Comparison of ENCODE assay signal across 25 cellular contexts in genomic region chrY:2857068-2857467, GRCh38. TPM values are rescaled to one million over a fixed set of nuclear protein-coding genes. Genes with fewer than 3 reads are reported as not detected.
A peak's percentile ranks its signal among the peaks of the same experiment; 100 is the strongest.
DNase-seq lines count a peak whose midpoint lies in the region; ATAC-seq and TF ChIP-seq lines count a peak whose summit lies in the region.
"Had no signal": no experiment of that assay in that cellular context is flagged by ENCODE, and none has a peak within 500 bp of the region (broad histone marks: within the 10 kb centered on the region; RNA-seq: fewer than 3 reads in every experiment).

No MANE protein-coding gene starts in this region.

- no peak overlapping the region for H3K4me3 ChIP-seq in ACC112 (ENCODE audit: low read depth, low read length)
- H3K4me3 ChIP-seq: esophagus squamous epithelium, SJCRH30, upper lobe of left lung had no signal

- no peaks in the 10 kb centered on the region for H3K9me3 Mint-ChIP-seq in CD4-positive, alpha-beta T cell
- no peaks in the 10 kb centered on the region for H3K9me3 Mint-ChIP-seq in activated CD4-positive, alpha-beta memory T cell treated with anti-CD3 and anti-CD28 coated beads, Interleukin-2, amount 10 ng/mL, durations not matched to agents 7 days and 5 days
- H3K9me3 Mint-ChIP-seq in effector memory CD8-positive, alpha-beta T cell: no peaks in the 10 kb centered on the region
- H3K9me3 Mint-ChIP-seq: endodermal cell, T-cell had no signal

- DNase-seq in CD4-positive, alpha-beta T cell: no peak
- DNase-seq in activated CD4-positive, alpha-beta memory T cell treated with anti-CD3 and anti-CD28 coated beads, Interleukin-2, amount 10 ng/mL, durations not matched to agents 7 days and 5 days: no peak
- DNase-seq in effector memory CD8-positive, alpha-beta T cell: no peak
- DNase-seq in foreskin keratinocyte: no peak
- DNase-seq: activated CD4-positive, alpha-beta T cell treated with anti-CD3 and anti-CD28 coated beads for 4 hours; activated gamma-delta T cell; aorta; C1 segment of cervical spinal cord; Calu3; caudate nucleus; endodermal cell; esophagus squamous epithelium; NCI-H446; NCI-H774; SJCRH30; small intestine; stimulated activated CD4-positive, alpha-beta T cell treated with anti-CD3 and anti-CD28 coated beads, Interleukin-2, amount 100 ng/mL, for 24 hours; substantia nigra; T-cell; upper lobe of left lung had no signal

- H3K27me3 ChIP-seq in ACC112 (ENCODE audit: insufficient read depth, low read length) (no peaks in the 10 kb centered on the region), foreskin keratinocyte (no peaks in the 10 kb centered on the region)
- no peaks in the 10 kb centered on the region for H3K27me3 ChIP-seq in CD4-positive, alpha-beta T cell (ENCODE audit: control insufficient read depth, insufficient read depth, low read length)
- H3K27me3 ChIP-seq: esophagus squamous epithelium, SJCRH30, upper lobe of left lung had no signal

- H3K27ac ChIP-seq in ACC112 (ENCODE audit: low read depth, low read length): peak overlapping the region; percentile 74; the same call in 1 of the 2 replicates
- H3K27ac ChIP-seq in CD4-positive, alpha-beta T cell (ENCODE audit: low read depth, low read length): no peak overlapping the region
- no peak overlapping the region for H3K27ac ChIP-seq in foreskin keratinocyte
- H3K27ac ChIP-seq: esophagus squamous epithelium, parathyroid adenoma, SJCRH30, upper lobe of left lung had no signal

- H3K4me1 ChIP-seq in ACC112 (ENCODE audit: control insufficient read depth, insufficient read depth, low read length, unreplicated experiment): peaks cover 41% of the 10 kb centered on the region
- peaks cover 22% of the 10 kb centered on the region for H3K4me1 ChIP-seq in foreskin keratinocyte
- H3K4me1 ChIP-seq: parathyroid adenoma, SJCRH30 had no signal

- H2AFZ ChIP-seq in ACC112 (ENCODE audit: low read length, unreplicated experiment): no peak overlapping the region
- H2AFZ ChIP-seq: parathyroid adenoma had no signal

- H3K27me3 Mint-ChIP-seq in CD4-positive, alpha-beta T cell: no peaks in the 10 kb centered on the region
- no peaks in the 10 kb centered on the region for H3K27me3 Mint-ChIP-seq in activated CD4-positive, alpha-beta memory T cell treated with anti-CD3 and anti-CD28 coated beads, Interleukin-2, amount 10 ng/mL, durations not matched to agents 7 days and 5 days
- no peaks in the 10 kb centered on the region for H3K27me3 Mint-ChIP-seq in effector memory CD8-positive, alpha-beta T cell
- H3K27me3 Mint-ChIP-seq: T-cell had no signal

- ATAC-seq in CD4-positive, alpha-beta T cell (ENCODE audit: poor library complexity): peak; percentile 58
- peak; percentile 82 for ATAC-seq in effector memory CD8-positive, alpha-beta T cell (replicated peaks)
- ATAC-seq in HG02623 (IDR thresholded peaks at IDR 0.05; ENCODE audit: unreplicated experiment) (no peak), HG03432 (IDR thresholded peaks at IDR 0.05; ENCODE audit: unreplicated experiment) (no peak), foreskin keratinocyte (no peak)
- ATAC-seq: HCT116 had no signal

- intact Hi-C loops in CD4-positive, alpha-beta T cell (cut with DNase I, micrococcal nuclease): no loop called here

- no peaks in the 10 kb centered on the region for H3K9me3 ChIP-seq in CD4-positive, alpha-beta T cell (ENCODE audit: control insufficient read depth, low read length)
- H3K9me3 ChIP-seq: esophagus squamous epithelium, SJCRH30, upper lobe of left lung had no signal

- H3K4me1 Mint-ChIP-seq in CD4-positive, alpha-beta T cell (ENCODE audit: low read depth): peaks cover 85% of the 10 kb centered on the region
- H3K4me1 Mint-ChIP-seq in activated CD4-positive, alpha-beta memory T cell treated with anti-CD3 and anti-CD28 coated beads, Interleukin-2, amount 10 ng/mL, durations not matched to agents 7 days and 5 days: peaks cover 81% of the 10 kb centered on the region
- peaks cover 22 to 74% of the 10 kb centered on the region in 2 donors for H3K4me1 Mint-ChIP-seq in effector memory CD8-positive, alpha-beta T cell (ENCODE audit: low read depth in 2 of 2)
- H3K4me1 Mint-ChIP-seq: endodermal cell had no signal

- H3K36me3 Mint-ChIP-seq in CD4-positive, alpha-beta T cell (ENCODE audit: low read depth): peaks cover 90% of the 10 kb centered on the region
- peaks cover 91% of the 10 kb centered on the region for H3K36me3 Mint-ChIP-seq in activated CD4-positive, alpha-beta memory T cell treated with anti-CD3 and anti-CD28 coated beads, Interleukin-2, amount 10 ng/mL, durations not matched to agents 7 days and 5 days (ENCODE audit: low read depth)
- H3K36me3 Mint-ChIP-seq in effector memory CD8-positive, alpha-beta T cell (ENCODE audit: insufficient read depth): peaks cover 73% of the 10 kb centered on the region

- H3K79me2 ChIP-seq in ACC112 (ENCODE audit: control insufficient read depth, insufficient read depth, low read length, unreplicated experiment): peaks cover 78% of the 10 kb centered on the region
- H3K79me2 ChIP-seq: parathyroid adenoma had no signal

- TF ChIP-seq CTCF in CD4-positive, alpha-beta T cell (IDR thresholded peaks at IDR 0.05): no peak
- TF ChIP-seq CTCF in foreskin keratinocyte (conservative IDR thresholded peaks at IDR 0.05): no peak

- no peak overlapping the region for H3K4me3 Mint-ChIP-seq in CD4-positive, alpha-beta T cell
- peak overlapping the region; percentile 8 for H3K4me3 Mint-ChIP-seq in activated CD4-positive, alpha-beta memory T cell treated with anti-CD3 and anti-CD28 coated beads, Interleukin-2, amount 10 ng/mL, durations not matched to agents 7 days and 5 days
- H3K4me3 Mint-ChIP-seq in effector memory CD8-positive, alpha-beta T cell: peak overlapping the region in 1 of 2 donors; percentile 14
- H3K4me3 Mint-ChIP-seq: endodermal cell, T-cell had no signal

- POLR2A ChIA-PET in CD4-positive, alpha-beta T cell (lab: Charles Lee): no interaction called here
- POLR2A ChIA-PET in activated CD4-positive, alpha-beta memory T cell treated with anti-CD3 and anti-CD28 coated beads, Interleukin-2, amount 10 ng/mL, durations not matched to agents 7 days and 5 days (lab: Charles Lee): interaction anchor here (0.9 kb wide), 1 partner anchor 80 kb away, joined by 3 read pairs; no protein-coding TSS in a partner anchor

- H3K27ac Mint-ChIP-seq in CD4-positive, alpha-beta T cell: peak overlapping the region; percentile 76
- H3K27ac Mint-ChIP-seq in activated CD4-positive, alpha-beta memory T cell treated with anti-CD3 and anti-CD28 coated beads, Interleukin-2, amount 10 ng/mL, durations not matched to agents 7 days and 5 days: peak overlapping the region; percentile 80
- peak overlapping the region; percentile 73 to 83 for H3K27ac Mint-ChIP-seq in effector memory CD8-positive, alpha-beta T cell
- H3K27ac Mint-ChIP-seq: endodermal cell had no signal

- peaks cover 19% of the 10 kb centered on the region for H3K36me3 ChIP-seq in ACC112 (ENCODE audit: insufficient read depth, low read length)
- H3K36me3 ChIP-seq: SJCRH30, upper lobe of left lung had no signal

- CTCF ChIA-PET in CD4-positive, alpha-beta T cell (lab: Charles Lee): no interaction called here
- CTCF ChIA-PET in activated CD4-positive, alpha-beta memory T cell treated with anti-CD3 and anti-CD28 coated beads, Interleukin-2, amount 10 ng/mL, durations not matched to agents 7 days and 5 days (lab: Charles Lee): no interaction called here

RNA-seq across cellular contexts. Expression of gene RPS4Y1, which starts 15.7 kb away (rescaled TPM):
- total RNA-seq in CD4-positive, alpha-beta T cell: 100 to 1,000 TPM; 495 to 496 TPM
- 100 to 1,000 TPM; 248 to 251 TPM for total RNA-seq in activated CD4-positive, alpha-beta memory T cell treated with anti-CD3 and anti-CD28 coated beads, Interleukin-2, amount 10 ng/mL, durations not matched to agents 7 days and 5 days
- total RNA-seq in foreskin keratinocyte: 362 and 408 TPM in 2 replicates
- polyA plus RNA-seq in foreskin keratinocyte: 555 and 624 TPM in 2 replicates
- total RNA-seq: aorta, Calu3 had no signal

Comparison
In these comparisons a context has a peak if more than half of its experiments do, and no peak if none do; other contexts are left out.
1. ATAC-seq: peak in CD4-positive, alpha-beta T cell (single experiment) and effector memory CD8-positive, alpha-beta T cell (single experiment); none in HG02623 (single experiment), HG03432 (single experiment) and foreskin keratinocyte (single experiment).
2. Peak in every context shown above with its lines, with median percentiles within 50 percentile points of each other: H3K27ac Mint-ChIP-seq.